In the genomic region with DNA sequence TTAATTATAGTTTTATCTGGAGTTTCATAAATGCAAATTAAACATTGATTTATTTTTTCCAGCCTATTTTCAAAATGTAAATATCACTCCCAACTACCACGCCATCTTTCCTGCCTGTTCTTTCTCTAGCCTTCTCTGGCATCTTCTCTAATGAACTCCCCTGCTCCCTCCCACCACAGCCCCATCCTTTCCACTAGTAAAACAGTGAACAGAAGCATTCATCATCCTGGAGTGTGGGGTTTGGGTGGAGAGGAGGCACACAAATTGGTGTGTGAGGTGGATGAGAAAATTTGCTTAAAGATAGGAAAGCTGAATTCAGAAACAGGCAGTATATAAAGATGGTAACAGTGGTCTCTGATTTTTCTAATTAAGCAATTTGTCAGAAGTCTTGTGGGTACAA, we compare ENCODE assay signal across 5 cellular contexts.
"Had no signal": no experiment of that assay in that cellular context is flagged by ENCODE, and none has a peak within 500 bp of the region (broad histone marks: within the 10 kb centered on the region; RNA-seq: fewer than 3 reads in every experiment).

No MANE protein-coding gene starts in this region.

- H3K4me3 Mint-ChIP-seq: IgD-negative memory B cell had no signal

- H3K27ac ChIP-seq: HL-60 had no signal

- H3K36me3 Mint-ChIP-seq: IgD-negative memory B cell had no signal

- DNase-seq: KBM-7 had no signal

- H3K4me3 ChIP-seq: K562 had no signal

- H3K9me3 Mint-ChIP-seq: IgD-negative memory B cell had no signal

- H3K4me1 Mint-ChIP-seq: IgD-negative memory B cell had no signal

- ATAC-seq: HepG2, K562 had no signal

- H3K27ac Mint-ChIP-seq: IgD-negative memory B cell had no signal
